1 cellular context compared by ENCODE assay signal in genomic region chr19:55640043-55640576, GRCh38.
TF ChIP-seq lines count a peak whose summit lies in the region.

No MANE protein-coding gene starts in this region.

TF ChIP-seq in K562, 482 proteins besides CTCF, POLR2A, EP300 and RAD21 (continued from another document and continues in another):
- TF ChIP-seq ZNF592 (IDR thresholded peaks at IDR 0.05), result peak; percentile 98
- no peak for TF ChIP-seq MAFK (IDR thresholded peaks at IDR 0.05; ENCODE audit: low read length)
- TF ChIP-seq ESRRB (CRISPR knock-in tag; IDR thresholded peaks at IDR 0.05; ENCODE audit: borderline replicate concordance), result no peak
- TF ChIP-seq PPARD (CRISPR knock-in tag; IDR thresholded peaks at IDR 0.05), result peak; percentile 47; the same call in 1 of the 2 replicates
- TF ChIP-seq ZBTB5 (IDR thresholded peaks at IDR 0.05), result no peak
- TF ChIP-seq ZNF324 (CRISPR knock-in tag; IDR thresholded peaks at IDR 0.05), result no peak
- no peak; the same call in 1 of the 2 replicates for TF ChIP-seq ILF3 (IDR thresholded peaks at IDR 0.05; ENCODE audit: borderline replicate concordance)
- TF ChIP-seq RBM39 (optimal IDR thresholded peaks at IDR 0.05; ENCODE audit: low read depth, low read length), result no peak
- no peak for TF ChIP-seq PHB2 (IDR thresholded peaks at IDR 0.05; ENCODE audit: low read depth)
- peak; percentile 34; the same call in 1 of the 2 replicates for TF ChIP-seq MITF (IDR thresholded peaks at IDR 0.05)
- no peak for TF ChIP-seq ZNF165 (CRISPR knock-in tag; IDR thresholded peaks at IDR 0.05; ENCODE audit: borderline replicate concordance)
- TF ChIP-seq TEAD1 (CRISPR knock-in tag; IDR thresholded peaks at IDR 0.05), result peak; percentile 41 to 92; a peak in 3 of 4 replicates
- TF ChIP-seq TFE3 (CRISPR knock-in tag; IDR thresholded peaks at IDR 0.05), result peak; percentile 5; the same call in 1 of the 2 replicates
- TF ChIP-seq BRF1 (IDR thresholded peaks at IDR 0.05; ENCODE audit: borderline replicate concordance, extremely low read depth, insufficient read length), result no peak
- no peak for TF ChIP-seq ZHX1 (conservative IDR thresholded peaks at IDR 0.05; ENCODE audit: low read length)
- peak; percentile 99 for TF ChIP-seq ZNF511 (CRISPR knock-in tag; IDR thresholded peaks at IDR 0.05)
- no peak for TF ChIP-seq GTF2A2 (tag; IDR thresholded peaks at IDR 0.05)
- TF ChIP-seq RNF219 (CRISPR knock-in tag; IDR thresholded peaks at IDR 0.05), result no peak
- no peak for TF ChIP-seq CHAMP1 (IDR thresholded peaks at IDR 0.05)
- peak; percentile 91 for TF ChIP-seq TGIF2 (CRISPR knock-in tag; IDR thresholded peaks at IDR 0.05)
- no peak for TF ChIP-seq TAF9B (IDR thresholded peaks at IDR 0.05; ENCODE audit: partially characterized antibody)
- no peak for TF ChIP-seq JUNB (CRISPR knock-in tag; conservative IDR thresholded peaks at IDR 0.05)
- peak; percentile 98; the same call in 1 of the 2 replicates for TF ChIP-seq AFF4 (CRISPR knock-in tag; IDR thresholded peaks at IDR 0.05)
- no peak for TF ChIP-seq NR4A1 (CRISPR knock-in tag; IDR thresholded peaks at IDR 0.05)
- peak; percentile 79; the same call in 1 of the 2 replicates for TF ChIP-seq NR4A1 (tag; IDR thresholded peaks at IDR 0.05)
- TF ChIP-seq SAP30 (IDR thresholded peaks at IDR 0.05; ENCODE audit: borderline replicate concordance, insufficient read depth, low read depth, low read length, poor library complexity, severe bottlenecking), result no peak
- no peak for TF ChIP-seq CBX2 (IDR thresholded peaks at IDR 0.05; ENCODE audit: insufficient read depth, low read length, poor library complexity, severe bottlenecking)
- peak; percentile 54 for TF ChIP-seq SP1 (CRISPR knock-in tag; IDR thresholded peaks at IDR 0.05)
- peak; percentile 58; the same call in 1 of the 2 replicates for TF ChIP-seq DMBX1 (CRISPR knock-in tag; IDR thresholded peaks at IDR 0.05; ENCODE audit: borderline replicate concordance)
- TF ChIP-seq MLX (CRISPR knock-in tag; conservative IDR thresholded peaks at IDR 0.05), result peak in 1 of 2 experiments; percentile 96; a peak in 1 of 4 replicates
- TF ChIP-seq IRF1 (CRISPR knock-in tag; IDR thresholded peaks at IDR 0.05; ENCODE audit: borderline replicate concordance), result peak; percentile 97
- TF ChIP-seq FOS (IDR thresholded peaks at IDR 0.05; ENCODE audit: extremely low read depth, insufficient read length), result no peak
